In genomic region chr6:10722570-10722819, GRCh38 we compare ENCODE assay signal across 8 cellular contexts. TPM values are rescaled to one million over a fixed set of nuclear protein-coding genes. Genes with fewer than 3 reads are reported as not detected.
A peak's percentile ranks its signal among the peaks of the same experiment; 100 is the strongest.
DNase-seq lines count a peak whose midpoint lies in the region; ATAC-seq lines count a peak whose summit lies in the region.

No MANE protein-coding gene starts in this region.

- H3K27me3 ChIP-seq in subcutaneous abdominal adipose tissue (ENCODE audit: control insufficient read depth in 5 of 5, insufficient read depth in 4 of 5, low read length in 5 of 5), result no peaks in the 10 kb centered on the region

- H3K36me3 ChIP-seq in subcutaneous abdominal adipose tissue (ENCODE audit: control insufficient read depth in 5 of 5, insufficient read depth in 5 of 5, low read length in 5 of 5), result peaks cover 0 to 23% (median 8%) of the 10 kb centered on the region in 5 donors

- peak overlapping the region; percentile 48 to 94 (median 74) for H3K9ac ChIP-seq in subcutaneous abdominal adipose tissue (ENCODE audit: low read length in 5 of 5)

- H3K9me3 ChIP-seq in subcutaneous abdominal adipose tissue (ENCODE audit: control insufficient read depth in 5 of 5, low read length in 5 of 5), result peaks cover 0 to 3% (median 0%) of the 10 kb centered on the region in 5 donors

- peak overlapping the region; percentile 95 for H3K27ac Mint-ChIP-seq in T-helper 1 cell treated with Interleukin-12 subunit alpha and Interleukin-12 subunit beta and Interleukin-4 antibody, amounts not matched to agents 30 μg/mL and 1 μg/mL, for 36 hours
- H3K27ac Mint-ChIP-seq in activated naive CD8-positive, alpha-beta T cell, result peak overlapping the region; percentile 90
- H3K27ac Mint-ChIP-seq in immature natural killer cell, result peak overlapping the region in 5 of 6 donors; percentile 45 to 88 (median 80)

- peak overlapping the region; percentile 90 for H3K27ac ChIP-seq in subcutaneous abdominal adipose tissue (ENCODE audit: low read depth, low read length)

- no peaks in the 10 kb centered on the region for H3K27me3 Mint-ChIP-seq in T-helper 1 cell treated with Interleukin-12 subunit alpha and Interleukin-12 subunit beta and Interleukin-4 antibody, amounts not matched to agents 30 μg/mL and 1 μg/mL, for 36 hours (ENCODE audit: low read depth)
- H3K27me3 Mint-ChIP-seq in activated naive CD8-positive, alpha-beta T cell, result no peaks in the 10 kb centered on the region
- peaks cover 19 to 31% (median 27%) of the 10 kb centered on the region in 3 donors for H3K27me3 Mint-ChIP-seq in immature natural killer cell (ENCODE audit: low read depth in 3 of 3)

- ATAC-seq in HG02970 (IDR thresholded peaks at IDR 0.05; ENCODE audit: low FRiP score, unreplicated experiment) (no peak), GM19397 (IDR thresholded peaks at IDR 0.05; ENCODE audit: unreplicated experiment) (no peak)

- peak overlapping the region; percentile 74 to 93 (median 84) for H3K4me3 ChIP-seq in subcutaneous abdominal adipose tissue (ENCODE audit: low read depth in 1 of 5, low read length in 5 of 5)

- H3K9me3 Mint-ChIP-seq in T-helper 1 cell treated with Interleukin-12 subunit alpha and Interleukin-12 subunit beta and Interleukin-4 antibody, amounts not matched to agents 30 μg/mL and 1 μg/mL, for 36 hours, result peaks cover 14% of the 10 kb centered on the region
- H3K9me3 Mint-ChIP-seq in activated naive CD8-positive, alpha-beta T cell (ENCODE audit: low read depth), result no peaks in the 10 kb centered on the region
- H3K9me3 Mint-ChIP-seq in immature natural killer cell, result peaks cover 0 to 1% (median 0%) of the 10 kb centered on the region in 6 donors

- peaks cover 4 to 40% (median 33%) of the 10 kb centered on the region in 5 donors for H3K4me1 ChIP-seq in subcutaneous abdominal adipose tissue (ENCODE audit: control insufficient read depth in 5 of 5, insufficient read depth in 5 of 5, low read length in 5 of 5)

- intact Hi-C loops in posterior cingulate gyrus (cut with DNase I), result loop anchor here (1.0 kb wide), 1 partner anchor 25 kb away; the partner anchor contains the start of gene TMEM14B

- H3K4me3 Mint-ChIP-seq in T-helper 1 cell treated with Interleukin-12 subunit alpha and Interleukin-12 subunit beta and Interleukin-4 antibody, amounts not matched to agents 30 μg/mL and 1 μg/mL, for 36 hours, result peak overlapping the region; percentile 95
- H3K4me3 Mint-ChIP-seq in activated naive CD8-positive, alpha-beta T cell, result peak overlapping the region; percentile 94
- peak overlapping the region; percentile 83 to 92 (median 90) for H3K4me3 Mint-ChIP-seq in immature natural killer cell

- no peak for DNase-seq in T-helper 1 cell
- no peak for DNase-seq in immature natural killer cell
- DNase-seq in posterior cingulate gyrus, result no peak

- H3K4me1 Mint-ChIP-seq in T-helper 1 cell treated with Interleukin-12 subunit alpha and Interleukin-12 subunit beta and Interleukin-4 antibody, amounts not matched to agents 30 μg/mL and 1 μg/mL, for 36 hours (ENCODE audit: low read depth), result peaks cover 49% of the 10 kb centered on the region
- peaks cover 49% of the 10 kb centered on the region for H3K4me1 Mint-ChIP-seq in activated naive CD8-positive, alpha-beta T cell (ENCODE audit: low read depth)
- peaks cover 71 to 73% of the 10 kb centered on the region in 2 donors for H3K4me1 Mint-ChIP-seq in immature natural killer cell

- H3K36me3 Mint-ChIP-seq in T-helper 1 cell treated with Interleukin-12 subunit alpha and Interleukin-12 subunit beta and Interleukin-4 antibody, amounts not matched to agents 30 μg/mL and 1 μg/mL, for 36 hours (ENCODE audit: low read depth), result peaks cover 13% of the 10 kb centered on the region
- H3K36me3 Mint-ChIP-seq in activated naive CD8-positive, alpha-beta T cell, result peaks cover 2% of the 10 kb centered on the region
- peaks cover 0 to 3% (median 0%) of the 10 kb centered on the region in 3 donors for H3K36me3 Mint-ChIP-seq in immature natural killer cell

RNA-seq across cellular contexts. Expression of gene TMEM14C, which starts 0.4 kb away (rescaled TPM):
- 10 to 100 TPM; 30.4 to 81.2 (median 45.8) TPM for polyA plus RNA-seq in immature natural killer cell

RNA-seq across cellular contexts. Expression of gene TMEM14B, which starts 25.1 kb away (rescaled TPM):
- polyA plus RNA-seq in immature natural killer cell, result 100 to 1,000 TPM; 111 to 183 (median 126) TPM

RNA-seq across cellular contexts. Expression of gene PAK1IP1, which starts 27.7 kb away (rescaled TPM):
- polyA plus RNA-seq in immature natural killer cell, result 10 to 100 TPM in 2 of 3 donors, 1 to 10 TPM in 1; 7.1 to 16.3 (median 10.0) TPM

RNA-seq across cellular contexts. Expression of gene C6orf52, which starts 28.1 kb away (rescaled TPM):
- polyA plus RNA-seq in immature natural killer cell, result 1 to 10 TPM in 2 of 3 donors, not detected in 1; 3.1 to 3.3 TPM
